ENCODE assay signal across 18 cellular contexts in the genomic region with DNA sequence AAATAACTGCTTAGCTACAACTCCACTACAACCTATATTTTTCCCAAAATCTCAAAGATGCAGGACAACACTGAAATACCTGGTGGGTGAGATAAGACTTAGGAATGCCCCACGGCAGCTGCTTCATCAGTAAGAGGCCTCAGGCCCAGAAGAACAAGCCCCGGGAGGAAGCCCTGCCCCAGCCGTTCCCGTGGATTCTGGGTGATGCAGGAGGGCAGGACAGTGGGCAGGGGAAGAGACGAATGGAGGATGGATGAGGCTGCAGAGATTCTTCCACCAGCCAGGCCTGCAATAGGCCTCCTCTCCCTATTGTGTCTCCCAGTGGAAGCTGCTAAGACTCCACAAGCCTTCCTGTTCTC.
"Had no signal": no experiment of that assay in that cellular context is flagged by ENCODE, and none has a peak within 500 bp of the region (broad histone marks: within the 10 kb centered on the region; RNA-seq: fewer than 3 reads in every experiment).

No MANE protein-coding gene starts in this region.

- H3K4me1 ChIP-seq: esophagus muscularis mucosa, gastroesophageal sphincter, parathyroid adenoma, tibial artery had no signal

- ATAC-seq: gastroesophageal sphincter, heart right ventricle, natural killer cell had no signal

- H3K4me3 ChIP-seq: esophagus muscularis mucosa, gastroesophageal sphincter, heart right ventricle, tibial artery had no signal

- H3K9me3 ChIP-seq: heart right ventricle, neutrophil had no signal

- DNase-seq: activated CD4-positive, alpha-beta memory T cell treated with anti-CD3 and anti-CD28 coated beads, Interleukin-2, amount 10 ng/mL, durations not matched to agents 7 days and 5 days; activated CD4-positive, alpha-beta T cell treated with anti-CD3 and anti-CD28 coated beads for 4 hours; activated gamma-delta T cell; effector CD8-positive, alpha-beta T cell; heart right ventricle; immature natural killer cell; mesenchymal stem cell; natural killer cell; stimulated activated naive CD4-positive, alpha-beta T cell; SW 1271; WERI-Rb-1 had no signal

- H3K27ac Mint-ChIP-seq: activated CD4-positive, alpha-beta memory T cell treated with anti-CD3 and anti-CD28 coated beads, Interleukin-2, amount 10 ng/mL, durations not matched to agents 7 days and 5 days; activated naive CD8-positive, alpha-beta T cell; dendritic cell treated with granulocyte-macrophage colony-stimulating factor and Interleukin-4, amounts not matched to agents 40 ng/mL and 50 ng/mL, for 4 days; natural killer cell had no signal

- H3K4me3 Mint-ChIP-seq: activated CD4-positive, alpha-beta memory T cell treated with anti-CD3 and anti-CD28 coated beads, Interleukin-2, amount 10 ng/mL, durations not matched to agents 7 days and 5 days; activated naive CD8-positive, alpha-beta T cell; dendritic cell treated with granulocyte-macrophage colony-stimulating factor and Interleukin-4, amounts not matched to agents 40 ng/mL and 50 ng/mL, for 4 days; natural killer cell had no signal

- H3K9me3 Mint-ChIP-seq: activated CD4-positive, alpha-beta memory T cell treated with anti-CD3 and anti-CD28 coated beads, Interleukin-2, amount 10 ng/mL, durations not matched to agents 7 days and 5 days; dendritic cell treated with granulocyte-macrophage colony-stimulating factor and Interleukin-4, amounts not matched to agents 40 ng/mL and 50 ng/mL, for 4 days; immature natural killer cell; natural killer cell had no signal

- H3K9ac ChIP-seq: parathyroid adenoma had no signal

- H3K27me3 Mint-ChIP-seq: activated CD4-positive, alpha-beta memory T cell treated with anti-CD3 and anti-CD28 coated beads, Interleukin-2, amount 10 ng/mL, durations not matched to agents 7 days and 5 days; activated naive CD8-positive, alpha-beta T cell had no signal

- H3K36me3 Mint-ChIP-seq: activated naive CD8-positive, alpha-beta T cell; natural killer cell had no signal

- H3K27me3 ChIP-seq: neutrophil had no signal

- H3K36me3 ChIP-seq: esophagus muscularis mucosa, gastroesophageal sphincter, heart right ventricle, neutrophil, tibial artery, WERI-Rb-1 had no signal

- H3K27ac ChIP-seq: esophagus muscularis mucosa, gastroesophageal sphincter, heart right ventricle, neutrophil, parathyroid adenoma, tibial artery, WERI-Rb-1 had no signal
